In genomic region chr1:3066826-3067225, GRCh38 we compare ENCODE assay signal across 23 cellular contexts. TPM values are rescaled to one million over a fixed set of nuclear protein-coding genes. Genes with fewer than 3 reads are reported as not detected.
A peak's percentile ranks its signal among the peaks of the same experiment; 100 is the strongest.
DNase-seq lines count a peak whose midpoint lies in the region; ATAC-seq and TF ChIP-seq lines count a peak whose summit lies in the region.
"Had no signal": no experiment of that assay in that cellular context is flagged by ENCODE, and none has a peak within 500 bp of the region (broad histone marks: within the 10 kb centered on the region; RNA-seq: fewer than 3 reads in every experiment).

No MANE protein-coding gene starts in this region.

- H3K9me3 ChIP-seq in right atrium auricular region (no peaks in the 10 kb centered on the region), hepatocyte (ENCODE audit: low read depth) (no peaks in the 10 kb centered on the region), upper lobe of right lung (no peaks in the 10 kb centered on the region), MG63 (no peaks in the 10 kb centered on the region)
- H3K9me3 ChIP-seq: A549, adrenal gland, colonic mucosa had no signal

- H3K4me3 ChIP-seq in right atrium auricular region (no peak overlapping the region), hepatocyte (no peak overlapping the region), upper lobe of right lung (no peak overlapping the region), MG63 (no peak overlapping the region)
- H3K4me3 ChIP-seq: A549, adrenal gland, colonic mucosa had no signal

- H3K4me2 ChIP-seq in hepatocyte, result peak overlapping the region; percentile 95
- H3K4me2 ChIP-seq: A549 had no signal

- ATAC-seq in Right ventricle myocardium inferior (no peak), upper lobe of right lung (no peak)
- ATAC-seq: activated CD4-positive, CD25-positive, alpha-beta regulatory T cell treated with anti-CD3 and anti-CD28 coated beads, Interleukin-2, amount 50 U/mL, for 24 hours; stimulated activated memory B cell treated with anti-CD40 and anti-IgM and Interleukin-4, amounts not matched to agents 10 μg/mL and 1 μg/mL and 100 μg/mL, for 72 hours had no signal

- H3K36me3 ChIP-seq in right atrium auricular region (no peaks in the 10 kb centered on the region), hepatocyte (replicated peaks; ENCODE audit: insufficient read depth, low read depth) (no peaks in the 10 kb centered on the region), upper lobe of right lung (no peaks in the 10 kb centered on the region), MG63 (no peaks in the 10 kb centered on the region)
- H3K36me3 ChIP-seq: adrenal gland, colonic mucosa had no signal

- intact Hi-C loops in Right ventricle myocardium inferior (cut with DNase I), result loop anchor here (1.0 to 2.0 kb wide), 3 partner anchors 216 to 356 kb away; no protein-coding TSS in a partner anchor
- intact Hi-C loops in posterior cingulate gyrus (cut with DNase I), result no loop called here
- intact Hi-C loops in upper lobe of right lung (cut with DNase I), result no loop called here

- H3K4me1 ChIP-seq in right atrium auricular region (peaks cover 0 to 49% of the 10 kb centered on the region in 2 donors), hepatocyte (ENCODE audit: insufficient read depth) (peaks cover 29% of the 10 kb centered on the region), upper lobe of right lung (peaks cover 3% of the 10 kb centered on the region)
- H3K4me1 ChIP-seq: A549, colonic mucosa had no signal

- no peak overlapping the region for H2AFZ ChIP-seq in hepatocyte

- no peaks in the 10 kb centered on the region for H3K9me2 ChIP-seq in hepatocyte (replicated peaks; ENCODE audit: insufficient read depth)

- no peak overlapping the region for H3K27ac ChIP-seq in right atrium auricular region
- no peak overlapping the region for H3K27ac ChIP-seq in hepatocyte
- no peak overlapping the region for H3K27ac ChIP-seq in upper lobe of right lung
- H3K27ac ChIP-seq: A549, adrenal gland, C4-2B, colonic mucosa had no signal

- H3K27me3 ChIP-seq in right atrium auricular region (peaks cover 28 to 58% of the 10 kb centered on the region in 2 donors), hepatocyte (peaks cover 75% of the 10 kb centered on the region), upper lobe of right lung (peaks cover 81% of the 10 kb centered on the region), MG63 (no peaks in the 10 kb centered on the region)

- TF ChIP-seq CTCF in right atrium auricular region (IDR thresholded peaks at IDR 0.05), result no peak
- TF ChIP-seq CTCF in hepatocyte (IDR thresholded peaks at IDR 0.05; ENCODE audit: poor library complexity), result no peak
- no peak for TF ChIP-seq CTCF in upper lobe of right lung (IDR thresholded peaks at IDR 0.05)

- peaks cover 9% of the 10 kb centered on the region for H3K79me2 ChIP-seq in hepatocyte

- 85% methylated on average over 10 of the region's 10 CpGs for WGBS in hepatocyte (ENCODE audit: low lambda C conversion rate, missing lambda C conversion rate)

- no peaks in the 10 kb centered on the region for H4K20me1 ChIP-seq in hepatocyte (ENCODE audit: insufficient read depth, poor library complexity, severe bottlenecking)

- DNase-seq in Right ventricle myocardium inferior (ENCODE audit: missing footprints) (peak; percentile 41), right atrium auricular region (ENCODE audit: low spot score) (no peak), hepatocyte (ENCODE audit: low spot score) (no peak), posterior cingulate gyrus (peak in 6 of 10 donors; percentile 6 to 83 (median 38)), upper lobe of right lung (peak; percentile 63), ureter (ENCODE audit: low spot score) (no peak), MG63 (no peak), NCI-H748 treated with DMSO at 0.1 percent for 48 hours (lab: John Stamatoyannopoulos, UW) (no peak)
- DNase-seq: colonic mucosa; DMS153; NCI-H1048; NCI-H526 treated with DMSO at 0.1 percent for 48 hours; stimulated activated CD4-positive, alpha-beta T cell treated with anti-CD3 and anti-CD28 coated beads, Interleukin-12 subunit alpha, Interleukin-12 subunit beta, amount 100 ng/mL, for 4 hours; T-helper 9 cell had no signal

RNA-seq across cellular contexts. Expression of gene PRDM16, which starts 2.2 kb away (rescaled TPM):
- 12.8 TPM for total RNA-seq in Right ventricle myocardium inferior
- 1 to 10 TPM in 1 of 2 donors, under 1 TPM in 1; 0.22 to 3.3 TPM for total RNA-seq in right atrium auricular region
- 3.9 and 9.9 TPM in 2 replicates for total RNA-seq in hepatocyte
- polyA plus RNA-seq in hepatocyte, result 7.7 and 8.1 TPM in 2 replicates
- total RNA-seq in upper lobe of right lung, result 21.0 TPM
- 15.9 TPM for total RNA-seq in ureter
- 0.95 TPM in 1 of 2 replicates, not detected in the other for total RNA-seq in MG63 (2014; rRNA removed; shearing (Covaris generic); ENCODE audit: low replicate concordance)
- total RNA-seq: activated CD8-positive, alpha-beta memory T cell treated with anti-CD3 and anti-CD28 coated beads for 36 hours had no signal

RNA-seq across cellular contexts. Expression of gene ACTRT2, which starts 45.6 kb away (rescaled TPM):
- not detected for total RNA-seq in Right ventricle myocardium inferior
- total RNA-seq in right atrium auricular region, result not detected
- total RNA-seq in hepatocyte, result not detected in 2 replicates
- not detected in 2 replicates for polyA plus RNA-seq in hepatocyte
- total RNA-seq in upper lobe of right lung, result not detected
- total RNA-seq in ureter, result not detected
- not detected in 2 replicates for total RNA-seq in MG63 (2014; rRNA removed; shearing (Covaris generic); ENCODE audit: low replicate concordance)
- total RNA-seq: activated CD8-positive, alpha-beta memory T cell treated with anti-CD3 and anti-CD28 coated beads for 36 hours; adrenal gland; colonic mucosa; mesothelial cell of epicardium; SK-MEL-5 had no signal
- polyA plus RNA-seq: A549, adrenal gland, esophagus had no signal

Comparison
In these comparisons a context has a peak if more than half of its experiments do, and no peak if none do; other contexts are left out.
1. DNase-seq: peak in Right ventricle myocardium inferior (single experiment), posterior cingulate gyrus (6 of 10) and upper lobe of right lung (single experiment); none in right atrium auricular region (single experiment), hepatocyte (single experiment), ureter (single experiment), MG63 (single experiment) and NCI-H748 treated with DMSO at 0.1 percent for 48 hours (single experiment).